ENCODE assay signal across 17 cellular contexts in genomic region chr3:57962448-57962834, GRCh38. TPM values are rescaled to one million over a fixed set of nuclear protein-coding genes. Genes with fewer than 3 reads are reported as not detected.
DNase-seq lines count a peak whose midpoint lies in the region; ATAC-seq, FAIRE-seq and TF ChIP-seq lines count a peak whose summit lies in the region.
"Had no signal": no experiment of that assay in that cellular context is flagged by ENCODE, and none has a peak within 500 bp of the region (broad histone marks: within the 10 kb centered on the region; RNA-seq: fewer than 3 reads in every experiment).

No MANE protein-coding gene starts in this region.

- H3K4me1 ChIP-seq in HepG2 (ENCODE audit: insufficient read depth, low read length) = peaks cover 64% of the 10 kb centered on the region
- H3K4me1 ChIP-seq in right lobe of liver = no peaks in the 10 kb centered on the region
- H3K4me1 ChIP-seq in colonic mucosa = peaks cover 20% of the 10 kb centered on the region
- no peaks in the 10 kb centered on the region for H3K4me1 ChIP-seq in neural progenitor cell

- DNase-seq in HepG2 (ENCODE audit: low spot score) = no peak
- DNase-seq in right lobe of liver = no peak
- DNase-seq in colonic mucosa = no peak
- no peak for DNase-seq in neural progenitor cell (ENCODE audit: low spot score)
- no peak for DNase-seq in DMS153 (lab: John Stamatoyannopoulos, UW)
- DNase-seq in DMS79 treated with DMSO at 0.1 percent for 48 hours (lab: John Stamatoyannopoulos, UW) = no peak
- no peak for DNase-seq in HK-2 (ENCODE audit: unreplicated experiment)
- DNase-seq: CD4-positive, alpha-beta T cell; NCI-H187; NCI-H2227 treated with DMSO at 0.1 percent for 48 hours; NCI-H510A treated with DMSO at 0.1 percent for 48 hours; NCI-H774; Peyer's patch; SIG-M5 had no signal

- H3K9me3 ChIP-seq in HepG2 (ENCODE audit: low read length) (no peaks in the 10 kb centered on the region), right lobe of liver (no peaks in the 10 kb centered on the region), colonic mucosa (no peaks in the 10 kb centered on the region), neural progenitor cell (ENCODE audit: low read depth) (no peaks in the 10 kb centered on the region)
- H3K9me3 ChIP-seq: Peyer's patch had no signal

- POLR2A ChIA-PET in HepG2 (lab: Yijun Ruan, JAX) = interaction anchor here (0.8 to 2.2 kb wide), 3 partner anchors 11 to 91 kb away, joined by 3 to 17 read pairs (median 3); no protein-coding TSS in a partner anchor

- H3K79me2 ChIP-seq in HepG2 (ENCODE audit: insufficient read depth, low read length) (no peaks in the 10 kb centered on the region), neural progenitor cell (ENCODE audit: low read depth) (no peaks in the 10 kb centered on the region)

- H2AFZ ChIP-seq in HepG2 (ENCODE audit: low read length) = no peak overlapping the region
- no peak overlapping the region for H2AFZ ChIP-seq in neural progenitor cell (replicated peaks)
- H2AFZ ChIP-seq: GM23338 had no signal

- intact Hi-C loops in HepG2 (cut with micrococcal nuclease; ENCODE audit: unreplicated experiment) = loop anchor here (1.0 to 5.0 kb wide), 3 partner anchors 45 to 211 kb away; partner anchors contain the start of gene FLNB
- intact Hi-C loops in right lobe of liver (cut with DNase I) = no loop called here
- intact Hi-C loops in colonic mucosa (cut with DNase I) = loop anchor here (10.0 kb wide), 1 partner anchor 212 kb away; no protein-coding TSS in a partner anchor

- H3K4me1 Mint-ChIP-seq in neural progenitor cell = peaks cover 8% of the 10 kb centered on the region

- H3K27ac Mint-ChIP-seq in neural progenitor cell = peak overlapping the region; percentile 53
- H3K27ac Mint-ChIP-seq: CD4-positive, alpha-beta T cell; GM23338 had no signal

- H3F3A ChIP-seq in neural progenitor cell (ENCODE audit: low read depth) = no peaks in the 10 kb centered on the region

- TF ChIP-seq RAD21 in HepG2 (CRISPR knock-in tag; IDR thresholded peaks at IDR 0.05) = no peak

- H4K20me1 ChIP-seq in HepG2 (ENCODE audit: insufficient read depth, low read length) (no peaks in the 10 kb centered on the region), neural progenitor cell (ENCODE audit: low read depth) (no peaks in the 10 kb centered on the region)

- in situ Hi-C loops in HepG2 (cut with HindIII; ENCODE audit: extremely low pct_ligation_motif_present, low pct_unique_long_range_greater_than_20kb) = loop anchor here (5.0 kb wide), 1 partner anchor 45 kb away; the partner anchor contains the start of gene FLNB

- H3K4me3 Mint-ChIP-seq in neural progenitor cell = no peak overlapping the region
- H3K4me3 Mint-ChIP-seq: CD4-positive, alpha-beta T cell; GM23338 had no signal

- FAIRE-seq in HepG2 (lab: Jason Lieb, UNC) = no peak
- FAIRE-seq: GM12892, GM18507 had no signal

- no peaks in the 10 kb centered on the region for H3K9me3 Mint-ChIP-seq in neural progenitor cell
- H3K9me3 Mint-ChIP-seq: GM23338 had no signal

- BruUV-seq in HepG2 (replicated peaks; lab: Mats Ljungman, UMichigan) = no TSS peak

- TF ChIP-seq CTCF in HepG2 (CRISPR knock-in tag; IDR thresholded peaks at IDR 0.05) = no peak
- no peak for TF ChIP-seq CTCF in right lobe of liver (IDR thresholded peaks at IDR 0.05)
- TF ChIP-seq CTCF in colonic mucosa (IDR thresholded peaks at IDR 0.05) = no peak
- TF ChIP-seq CTCF in neural progenitor cell (IDR thresholded peaks at IDR 0.05) = no peak

- H3K36me3 ChIP-seq in HepG2 (replicated peaks in 1 of 2; ENCODE audit: control insufficient read depth in 1 of 2, insufficient read depth in 2 of 2, low read length in 2 of 2) (no peaks in the 10 kb centered on the region), right lobe of liver (no peaks in the 10 kb centered on the region), colonic mucosa (no peaks in the 10 kb centered on the region), neural progenitor cell (no peaks in the 10 kb centered on the region)
- H3K36me3 ChIP-seq: Peyer's patch had no signal

- no peaks in the 10 kb centered on the region for H3K27me3 ChIP-seq in HepG2 (ENCODE audit: control insufficient read depth in 1 of 2, insufficient read depth in 2 of 2, low read length in 2 of 2)
- no peaks in the 10 kb centered on the region for H3K27me3 ChIP-seq in right lobe of liver
- no peaks in the 10 kb centered on the region for H3K27me3 ChIP-seq in colonic mucosa
- no peaks in the 10 kb centered on the region for H3K27me3 ChIP-seq in neural progenitor cell
- H3K27me3 ChIP-seq: Peyer's patch had no signal

- H3K27me3 Mint-ChIP-seq in neural progenitor cell (ENCODE audit: insufficient read depth, low read depth) = peaks cover 4% of the 10 kb centered on the region
- H3K27me3 Mint-ChIP-seq: CD4-positive, alpha-beta T cell had no signal

- H3K4me2 ChIP-seq in HepG2 (ENCODE audit: low read depth, low read length) (no peak overlapping the region), neural progenitor cell (no peak overlapping the region)
- H3K4me2 ChIP-seq: GM23338 had no signal

- H3K4me3 ChIP-seq in HepG2 (replicated peaks in 1 of 3; ENCODE audit: insufficient read depth in 1 of 3, low read depth in 2 of 3, low read length in 3 of 3) (no peak overlapping the region), right lobe of liver (no peak overlapping the region), colonic mucosa (no peak overlapping the region), neural progenitor cell (no peak overlapping the region)
- H3K4me3 ChIP-seq: GM23338, Peyer's patch had no signal

- H3K9ac ChIP-seq in HepG2 (ENCODE audit: insufficient read depth, low read depth, low read length) (no peak overlapping the region), colonic mucosa (ENCODE audit: low read depth in 2 of 2, low read length in 2 of 2) (peak overlapping the region in 1 of 2 donors; percentile 38), neural progenitor cell (no peak overlapping the region)

- TF ChIP-seq EP300 in HepG2 (IDR thresholded peaks at IDR 0.05; ENCODE audit: low read depth in 2 of 2, low read length in 2 of 2) (no peak), HepG2 (CRISPR knock-in tag; IDR thresholded peaks at IDR 0.05; ENCODE audit: borderline replicate concordance) (no peak)

- CTCF ChIA-PET in HepG2 (lab: Yijun Ruan, JAX; ENCODE audit: low intra/inter-chr PET ratio, low total read pairs) = no interaction called here

- H3K36me3 Mint-ChIP-seq in neural progenitor cell = no peaks in the 10 kb centered on the region

- no peak for TF ChIP-seq POLR2A in HepG2 (IDR thresholded peaks at IDR 0.05; ENCODE audit: insufficient read depth in 1 of 2, low read depth in 2 of 2, low read length in 2 of 2)
- no peak for TF ChIP-seq POLR2A in right lobe of liver (IDR thresholded peaks at IDR 0.05)

- ATAC-seq in HepG2 (no peak), right lobe of liver (no peak)

- 79% methylated on average over 6 of the region's 6 CpGs for WGBS in HepG2 (ENCODE audit: low lambda C conversion rate)
- WGBS in right lobe of liver (ENCODE audit: insufficient coverage, low coverage, low lambda C conversion rate, missing lambda C conversion rate) = 68% methylated on average over 4 of the region's 6 CpGs

- peak overlapping the region; percentile 74 for H3K27ac ChIP-seq in HepG2 (ENCODE audit: extremely low read length, insufficient read depth, low read length)
- H3K27ac ChIP-seq in right lobe of liver = no peak overlapping the region
- H3K27ac ChIP-seq in colonic mucosa = peak overlapping the region; percentile 75
- no peak overlapping the region for H3K27ac ChIP-seq in neural progenitor cell

TF ChIP-seq in HepG2, 621 proteins besides CTCF, POLR2A, EP300 and RAD21:
- TF ChIP-seq PRPF4 (IDR thresholded peaks at IDR 0.05; ENCODE audit: low read depth, low read length, poor library complexity, severe bottlenecking) (no peak), ZNF629 (CRISPR knock-in tag; conservative IDR thresholded peaks at IDR 0.05) (peak; percentile 66)

RNA-seq across cellular contexts. Expression of gene FLNB, which starts 45.8 kb away (rescaled TPM):
- total RNA-seq in HepG2 (2016; rRNA removed; fragmentation: Illumina TruSeq; extraction: Trizol) (48.8 and 130 TPM in 2 replicates), right lobe of liver (100 to 1,000 TPM in 2 of 6 experiments, 10 to 100 TPM in 4; 48.4 to 109 (median 97.8) TPM), colonic mucosa (100 to 1,000 TPM; 246 to 362 TPM), neural progenitor cell (ENCODE audit: low replicate concordance) (32.0 and 54.9 TPM in 2 replicates)
- total RNA-seq in HepG2 (2016; cell fraction: cytosol; rRNA removed; fragmentation: Illumina TruSeq; extraction: Trizol; ENCODE audit: low read depth) = 13.1 and 13.3 TPM in 2 replicates
- total RNA-seq in HepG2 (2016; cell fraction: insoluble cytoplasmic fraction; rRNA removed; fragmentation: Illumina TruSeq; extraction: Trizol) = 39.2 and 136 TPM in 2 replicates
- 18.9 and 22.5 TPM in 2 replicates for total RNA-seq in HepG2 (2016; cell fraction: membrane; rRNA removed; fragmentation: Illumina TruSeq; extraction: Trizol)
- total RNA-seq in HepG2 (2016; cell fraction: nucleus; rRNA removed; fragmentation: Illumina TruSeq; extraction: Trizol) = 211 and 228 TPM in 2 replicates
- polyA plus RNA-seq in HepG2 (2011; rRNA removed) = 106 and 126 TPM in 2 replicates
- polyA plus RNA-seq in HepG2 (2011; cell fraction: cytosol; rRNA removed) = 92.4 and 98.4 TPM in 2 replicates
- polyA plus RNA-seq in HepG2 (2011; cell fraction: nucleus; rRNA removed) = 739 and 796 TPM in 2 replicates
- polyA plus RNA-seq in HepG2 (2012) = 198 and 216 TPM in 2 replicates
- 8.9 and 9.6 TPM in 2 replicates for polyA plus RNA-seq in HepG2 (2016; cell fraction: cytosol; fragmentation: Illumina TruSeq; extraction: Trizol; ENCODE audit: low read depth)
- polyA plus RNA-seq in HepG2 (2016; cell fraction: insoluble cytoplasmic fraction; fragmentation: Illumina TruSeq; extraction: Trizol; ENCODE audit: low read depth) = 41.9 and 44.7 TPM in 2 replicates
- 15.4 and 16.3 TPM in 2 replicates for polyA plus RNA-seq in HepG2 (2016; cell fraction: membrane; fragmentation: Illumina TruSeq; extraction: Trizol; ENCODE audit: low read depth)
- 270 and 279 TPM in 2 replicates for polyA plus RNA-seq in HepG2 (2016; cell fraction: nucleus; fragmentation: Illumina TruSeq; extraction: Trizol; ENCODE audit: insufficient read depth, low read depth)
- polyA minus RNA-seq in HepG2 (2011; rRNA and poly(A)+ RNA removed; ENCODE audit: low replicate concordance) = 277 and 558 TPM in 2 replicates
- 259 and 274 TPM in 2 replicates for polyA minus RNA-seq in HepG2 (2011; cell fraction: cytosol; rRNA and poly(A)+ RNA removed)
- polyA minus RNA-seq in HepG2 (2011; cell fraction: nucleus; rRNA and poly(A)+ RNA removed) = 831 and 1,056 TPM in 2 replicates

Comparison
In these comparisons a context has a peak if more than half of its experiments do, and no peak if none do; other contexts are left out.
1. H3K27ac ChIP-seq: peak in HepG2 (single experiment) and colonic mucosa (single experiment); none in right lobe of liver (0 of 3) and neural progenitor cell (single experiment).
2. intact Hi-C loops: an anchor here in HepG2 (1.0 to 5.0 kb wide) and colonic mucosa (10.0 kb wide); none called in right lobe of liver.